Comparison of ENCODE assay signal across 8 cellular contexts in the genomic region with DNA sequence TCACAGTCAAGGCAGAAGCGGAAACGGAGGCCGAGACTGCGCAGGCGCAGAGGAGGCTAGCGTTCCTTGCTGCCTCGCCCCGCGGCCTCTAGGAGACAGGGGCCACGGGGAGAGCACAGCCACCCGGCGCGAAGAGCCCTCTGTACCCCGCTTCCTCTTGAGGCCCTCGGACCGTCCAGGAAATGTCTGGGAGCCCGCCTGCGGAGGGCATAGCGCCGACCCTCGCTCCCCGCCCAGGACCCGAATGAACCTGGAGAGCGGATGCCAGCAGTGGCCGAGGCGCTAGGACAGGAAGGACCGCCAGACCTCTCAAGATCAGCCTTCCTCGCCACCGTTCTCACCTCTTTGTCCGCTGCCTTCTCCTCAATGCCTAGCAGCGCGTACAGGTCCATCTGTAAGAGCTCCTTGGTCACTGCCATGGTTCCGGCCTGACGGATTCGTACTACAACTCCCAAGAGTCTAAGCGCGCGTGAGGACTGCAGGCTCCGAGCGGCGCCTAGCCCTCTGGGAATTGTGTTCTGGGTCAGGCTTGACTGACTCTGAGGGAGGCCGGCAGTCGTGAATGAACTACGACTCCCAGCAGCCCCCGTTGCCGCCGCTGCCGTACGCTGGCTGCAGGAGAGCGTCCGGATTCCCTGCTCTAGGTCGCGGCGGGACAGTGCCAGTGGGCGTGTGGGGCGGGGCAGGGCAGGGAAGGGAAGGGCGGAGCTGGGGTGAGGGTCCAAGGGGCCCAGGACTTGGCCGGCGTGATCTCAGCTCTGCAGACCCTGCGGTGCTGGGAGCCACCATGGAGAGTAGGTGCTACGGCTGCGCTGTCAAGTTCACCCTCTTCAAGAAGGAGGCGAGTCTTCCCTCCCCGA. TPM values are rescaled to one million over a fixed set of nuclear protein-coding genes. Genes with fewer than 3 reads are reported as not detected.
DNase-seq lines count a peak whose midpoint lies in the region; ATAC-seq, FAIRE-seq and TF ChIP-seq lines count a peak whose summit lies in the region.

A gene with protein sequence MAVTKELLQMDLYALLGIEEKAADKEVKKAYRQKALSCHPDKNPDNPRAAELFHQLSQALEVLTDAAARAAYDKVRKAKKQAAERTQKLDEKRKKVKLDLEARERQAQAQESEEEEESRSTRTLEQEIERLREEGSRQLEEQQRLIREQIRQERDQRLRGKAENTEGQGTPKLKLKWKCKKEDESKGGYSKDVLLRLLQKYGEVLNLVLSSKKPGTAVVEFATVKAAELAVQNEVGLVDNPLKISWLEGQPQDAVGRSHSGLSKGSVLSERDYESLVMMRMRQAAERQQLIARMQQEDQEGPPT (minus strand): TSS at position 446 of the 860 bp plus-strand sequence. CDS start 27 bp downstream, at position 419.
A gene with protein sequence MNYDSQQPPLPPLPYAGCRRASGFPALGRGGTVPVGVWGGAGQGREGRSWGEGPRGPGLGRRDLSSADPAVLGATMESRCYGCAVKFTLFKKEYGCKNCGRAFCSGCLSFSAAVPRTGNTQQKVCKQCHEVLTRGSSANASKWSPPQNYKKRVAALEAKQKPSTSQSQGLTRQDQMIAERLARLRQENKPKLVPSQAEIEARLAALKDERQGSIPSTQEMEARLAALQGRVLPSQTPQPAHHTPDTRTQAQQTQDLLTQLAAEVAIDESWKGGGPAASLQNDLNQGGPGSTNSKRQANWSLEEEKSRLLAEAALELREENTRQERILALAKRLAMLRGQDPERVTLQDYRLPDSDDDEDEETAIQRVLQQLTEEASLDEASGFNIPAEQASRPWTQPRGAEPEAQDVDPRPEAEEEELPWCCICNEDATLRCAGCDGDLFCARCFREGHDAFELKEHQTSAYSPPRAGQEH (plus strand): TSS at position 62 of the 860 bp plus-strand sequence. CDS start 501 bp downstream, at position 563.

- peaks cover 3% of the 10 kb centered on the region for H3K36me3 ChIP-seq in BJ (ENCODE audit: control insufficient read depth, insufficient read depth, low read length)

- CTCF ChIA-PET in BJ (lab: Yijun Ruan, JAX), result interaction anchor here (0.8 to 1.9 kb wide), 6 partner anchors 16 to 356 kb away, joined by 3 to 12 read pairs (median 4); a partner anchor contains a TSS

- FAIRE-seq in GM19239 (lab: Jason Lieb, UNC), result peak; percentile 96

- peak within 1 kb of the TSS; percentile 97 for H3K27ac ChIP-seq in cingulate gyrus (ENCODE audit: low read depth, low read length)

- POLR2A ChIA-PET in BJ (lab: Charles Lee), result no interaction called here

- peak; percentile 89 for ATAC-seq in HG03457 (IDR thresholded peaks at IDR 0.05; ENCODE audit: unreplicated experiment)

- peak; percentile 90 for DNase-seq in BJ (ENCODE audit: low read depth)
- DNase-seq in GM19239 (ENCODE audit: insufficient read length, low spot score), result peak; percentile 88
- DNase-seq in NCI-H524 treated with DMSO at 0.1 percent for 48 hours (lab: John Stamatoyannopoulos, UW), result peak; percentile 96
- DNase-seq in activated CD4-positive, alpha-beta T cell treated with anti-CD3 and anti-CD28 coated beads for 4 hours, result peak; percentile 94
- peak; percentile 98 for DNase-seq in kidney tubule cell (ENCODE audit: low spot score)
- peak; percentile 87 to 96 (median 92) for DNase-seq in stimulated activated CD4-positive, alpha-beta T cell treated with anti-CD3 and anti-CD28 coated beads, Interleukin-1b, Interleukin-23, amount 100 ng/mL, for 24 hours (ENCODE audit: low read depth in 4 of 4, low spot score in 1 of 4)

- no peaks in the 10 kb centered on the region for H3K27me3 ChIP-seq in BJ (ENCODE audit: control insufficient read depth, insufficient read depth, low read length)

- no peak for TF ChIP-seq CTCF in BJ (IDR thresholded peaks at IDR 0.05; ENCODE audit: insufficient read depth, low read depth, low read length)

- peak within 1 kb of the TSS; percentile 71 for H3K4me3 ChIP-seq in BJ (ENCODE audit: low read depth, low read length)

RNA-seq across cellular contexts. Expression of the first gene that starts in this region (rescaled TPM):
- 30.8 and 37.1 TPM in 2 replicates for polyA plus RNA-seq in BJ (2011; rRNA removed)
- 16.2 and 18.6 TPM in 2 replicates for polyA minus RNA-seq in BJ (2011; rRNA and poly(A)+ RNA removed)

RNA-seq across cellular contexts. Expression of the second gene that starts in this region (rescaled TPM):
- polyA plus RNA-seq in BJ (2011; rRNA removed), result 22.6 and 31.9 TPM in 2 replicates
- 13.2 and 20.4 TPM in 2 replicates for polyA minus RNA-seq in BJ (2011; rRNA and poly(A)+ RNA removed)

Comparison
In these comparisons a context has a peak if more than half of its experiments do, and no peak if none do; other contexts are left out.
1. Peak in every context shown above with its lines: DNase-seq, ATAC-seq, H3K4me3 ChIP-seq and H3K27ac ChIP-seq.